ENCODE assay signal across 1 cellular context in the genomic region with DNA sequence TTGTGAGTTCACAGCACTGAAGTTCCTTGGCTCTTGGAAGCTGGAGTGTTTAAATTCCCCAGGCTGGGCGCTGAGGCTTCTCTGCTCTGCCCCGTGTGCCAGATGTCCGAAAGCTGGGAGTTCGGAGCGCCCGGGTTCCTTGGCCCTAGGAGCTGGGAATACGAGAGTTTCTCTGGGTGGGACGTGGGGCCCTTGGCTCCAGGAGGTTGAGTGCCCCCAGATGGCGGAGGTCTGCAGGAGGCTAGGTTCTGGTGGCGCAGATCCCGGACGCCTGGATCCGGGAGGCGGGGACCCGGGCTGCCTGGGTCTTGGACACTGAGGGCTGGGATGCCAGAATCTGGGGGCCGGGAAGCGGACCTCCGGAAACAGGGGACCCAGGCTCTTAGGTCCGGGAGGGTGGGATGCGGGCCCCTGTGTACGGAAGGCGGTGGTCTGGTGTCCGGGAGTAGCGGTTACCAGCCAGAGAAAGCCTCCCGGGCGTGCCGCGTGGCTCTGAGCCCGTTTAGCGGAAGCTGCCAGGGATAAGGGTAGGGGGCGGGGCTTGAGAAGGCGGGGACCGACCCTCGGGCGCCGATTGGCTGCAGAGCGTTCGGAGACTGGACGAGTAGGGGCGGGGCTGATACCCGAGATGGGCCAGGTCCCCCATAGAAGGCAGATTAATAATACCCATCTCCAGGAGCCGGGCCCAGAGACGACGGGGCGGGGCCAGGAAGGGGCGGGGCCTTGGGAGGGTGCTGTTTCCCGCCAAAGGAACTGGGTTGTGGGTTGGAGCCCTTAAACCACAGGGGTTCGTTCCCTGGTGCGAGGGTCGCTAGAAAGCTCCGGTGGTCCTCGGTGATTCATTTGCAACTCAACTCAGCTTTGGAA.
TF ChIP-seq lines count a peak whose summit lies in the region.

A gene (minus strand): TSS at position 494 of the 867 bp plus-strand sequence. CDS start 629 bp downstream, outside the sequence.

TF ChIP-seq in SK-N-SH, 30 proteins besides CTCF, POLR2A, EP300 and RAD21 (continued from another document):
- TF ChIP-seq, protein P1, sequence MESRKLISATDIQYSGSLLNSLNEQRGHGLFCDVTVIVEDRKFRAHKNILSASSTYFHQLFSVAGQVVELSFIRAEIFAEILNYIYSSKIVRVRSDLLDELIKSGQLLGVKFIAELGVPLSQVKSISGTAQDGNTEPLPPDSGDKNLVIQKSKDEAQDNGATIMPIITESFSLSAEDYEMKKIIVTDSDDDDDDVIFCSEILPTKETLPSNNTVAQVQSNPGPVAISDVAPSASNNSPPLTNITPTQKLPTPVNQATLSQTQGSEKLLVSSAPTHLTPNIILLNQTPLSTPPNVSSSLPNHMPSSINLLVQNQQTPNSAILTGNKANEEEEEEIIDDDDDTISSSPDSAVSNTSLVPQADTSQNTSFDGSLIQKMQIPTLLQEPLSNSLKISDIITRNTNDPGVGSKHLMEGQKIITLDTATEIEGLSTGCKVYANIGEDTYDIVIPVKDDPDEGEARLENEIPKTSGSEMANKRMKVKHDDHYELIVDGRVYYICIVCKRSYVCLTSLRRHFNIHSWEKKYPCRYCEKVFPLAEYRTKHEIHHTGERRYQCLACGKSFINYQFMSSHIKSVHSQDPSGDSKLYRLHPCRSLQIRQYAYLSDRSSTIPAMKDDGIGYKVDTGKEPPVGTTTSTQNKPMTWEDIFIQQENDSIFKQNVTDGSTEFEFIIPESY (IDR thresholded peaks at IDR 0.05; ENCODE audit: borderline replicate concordance, low read depth) = no peak
- TF ChIP-seq TCF12 (IDR thresholded peaks at IDR 0.05) (peak; percentile 31; the same call in 1 of the 2 replicates), YY1 (IDR thresholded peaks at IDR 0.05; ENCODE audit: low read depth) (no peak), ELF1 (IDR thresholded peaks at IDR 0.05) (peak; percentile 84), TEAD4 (IDR thresholded peaks at IDR 0.05; ENCODE audit: borderline replicate concordance, insufficient read depth) (no peak), RCOR1 (IDR thresholded peaks at IDR 0.05; ENCODE audit: low read length) (peak; percentile 21; the same call in 1 of the 2 replicates), TAF1 (IDR thresholded peaks at IDR 0.05; ENCODE audit: borderline replicate concordance, low read depth, low read length) (peak; percentile 100)
- TF ChIP-seq, protein P2, sequence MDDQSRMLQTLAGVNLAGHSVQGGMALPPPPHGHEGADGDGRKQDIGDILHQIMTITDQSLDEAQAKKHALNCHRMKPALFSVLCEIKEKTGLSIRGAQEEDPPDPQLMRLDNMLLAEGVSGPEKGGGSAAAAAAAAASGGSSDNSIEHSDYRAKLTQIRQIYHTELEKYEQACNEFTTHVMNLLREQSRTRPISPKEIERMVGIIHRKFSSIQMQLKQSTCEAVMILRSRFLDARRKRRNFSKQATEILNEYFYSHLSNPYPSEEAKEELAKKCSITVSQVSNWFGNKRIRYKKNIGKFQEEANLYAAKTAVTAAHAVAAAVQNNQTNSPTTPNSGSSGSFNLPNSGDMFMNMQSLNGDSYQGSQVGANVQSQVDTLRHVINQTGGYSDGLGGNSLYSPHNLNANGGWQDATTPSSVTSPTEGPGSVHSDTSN (IDR thresholded peaks at IDR 0.05) = peak; percentile 35
- TF ChIP-seq, protein P3, sequence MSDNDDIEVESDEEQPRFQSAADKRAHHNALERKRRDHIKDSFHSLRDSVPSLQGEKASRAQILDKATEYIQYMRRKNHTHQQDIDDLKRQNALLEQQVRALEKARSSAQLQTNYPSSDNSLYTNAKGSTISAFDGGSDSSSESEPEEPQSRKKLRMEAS (IDR thresholded peaks at IDR 0.05; ENCODE audit: low read depth) = peak; percentile 98
- TF ChIP-seq, protein P4, sequence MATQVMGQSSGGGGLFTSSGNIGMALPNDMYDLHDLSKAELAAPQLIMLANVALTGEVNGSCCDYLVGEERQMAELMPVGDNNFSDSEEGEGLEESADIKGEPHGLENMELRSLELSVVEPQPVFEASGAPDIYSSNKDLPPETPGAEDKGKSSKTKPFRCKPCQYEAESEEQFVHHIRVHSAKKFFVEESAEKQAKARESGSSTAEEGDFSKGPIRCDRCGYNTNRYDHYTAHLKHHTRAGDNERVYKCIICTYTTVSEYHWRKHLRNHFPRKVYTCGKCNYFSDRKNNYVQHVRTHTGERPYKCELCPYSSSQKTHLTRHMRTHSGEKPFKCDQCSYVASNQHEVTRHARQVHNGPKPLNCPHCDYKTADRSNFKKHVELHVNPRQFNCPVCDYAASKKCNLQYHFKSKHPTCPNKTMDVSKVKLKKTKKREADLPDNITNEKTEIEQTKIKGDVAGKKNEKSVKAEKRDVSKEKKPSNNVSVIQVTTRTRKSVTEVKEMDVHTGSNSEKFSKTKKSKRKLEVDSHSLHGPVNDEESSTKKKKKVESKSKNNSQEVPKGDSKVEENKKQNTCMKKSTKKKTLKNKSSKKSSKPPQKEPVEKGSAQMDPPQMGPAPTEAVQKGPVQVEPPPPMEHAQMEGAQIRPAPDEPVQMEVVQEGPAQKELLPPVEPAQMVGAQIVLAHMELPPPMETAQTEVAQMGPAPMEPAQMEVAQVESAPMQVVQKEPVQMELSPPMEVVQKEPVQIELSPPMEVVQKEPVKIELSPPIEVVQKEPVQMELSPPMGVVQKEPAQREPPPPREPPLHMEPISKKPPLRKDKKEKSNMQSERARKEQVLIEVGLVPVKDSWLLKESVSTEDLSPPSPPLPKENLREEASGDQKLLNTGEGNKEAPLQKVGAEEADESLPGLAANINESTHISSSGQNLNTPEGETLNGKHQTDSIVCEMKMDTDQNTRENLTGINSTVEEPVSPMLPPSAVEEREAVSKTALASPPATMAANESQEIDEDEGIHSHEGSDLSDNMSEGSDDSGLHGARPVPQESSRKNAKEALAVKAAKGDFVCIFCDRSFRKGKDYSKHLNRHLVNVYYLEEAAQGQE (IDR thresholded peaks at IDR 0.05; ENCODE audit: low read depth, low read length) = peak; percentile 84
- TF ChIP-seq, protein P5, sequence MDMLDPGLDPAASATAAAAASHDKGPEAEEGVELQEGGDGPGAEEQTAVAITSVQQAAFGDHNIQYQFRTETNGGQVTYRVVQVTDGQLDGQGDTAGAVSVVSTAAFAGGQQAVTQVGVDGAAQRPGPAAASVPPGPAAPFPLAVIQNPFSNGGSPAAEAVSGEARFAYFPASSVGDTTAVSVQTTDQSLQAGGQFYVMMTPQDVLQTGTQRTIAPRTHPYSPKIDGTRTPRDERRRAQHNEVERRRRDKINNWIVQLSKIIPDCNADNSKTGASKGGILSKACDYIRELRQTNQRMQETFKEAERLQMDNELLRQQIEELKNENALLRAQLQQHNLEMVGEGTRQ (IDR thresholded peaks at IDR 0.05; ENCODE audit: borderline replicate concordance, low read depth, low read length) = no peak
